8 cellular contexts compared by ENCODE assay signal in the genomic region with DNA sequence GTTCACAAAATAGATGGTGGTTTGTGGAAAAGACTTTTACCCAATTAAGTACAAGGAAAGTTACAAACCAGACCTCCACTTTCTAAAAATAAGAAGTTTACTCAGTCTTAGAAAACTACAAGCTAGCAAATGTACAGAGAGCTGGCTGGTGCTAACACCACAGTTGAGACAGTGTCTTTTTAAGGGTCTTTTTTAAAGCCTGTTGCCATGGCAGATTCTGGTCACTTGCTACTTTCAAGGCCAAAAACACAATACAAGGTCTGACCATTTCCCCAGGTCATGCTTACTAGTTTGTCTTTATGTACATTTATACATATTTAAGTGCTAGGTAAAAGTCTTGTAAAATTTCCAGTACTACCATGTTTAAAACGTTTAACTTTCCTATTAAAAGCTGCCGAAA. TPM values are rescaled to one million over a fixed set of nuclear protein-coding genes. Genes with fewer than 3 reads are reported as not detected.
DNase-seq lines count a peak whose midpoint lies in the region; ATAC-seq, FAIRE-seq and TF ChIP-seq lines count a peak whose summit lies in the region.

No MANE protein-coding gene starts in this region.

- no peak for TF ChIP-seq CTCF in astrocyte (IDR thresholded peaks at IDR 0.05; ENCODE audit: insufficient read depth, low read depth, low read length)
- no peak for TF ChIP-seq CTCF in lower leg skin (IDR thresholded peaks at IDR 0.05)
- TF ChIP-seq CTCF in tibial nerve (IDR thresholded peaks at IDR 0.05), result no peak

- intact Hi-C loops in activated naive CD4-positive, alpha-beta T cell treated with anti-CD3 and anti-CD28 coated beads for 36 hours (cut with micrococcal nuclease), result no loop called here
- intact Hi-C loops in lower leg skin (cut with DNase I; ENCODE audit: low total_unique reads), result loop anchor here (5.0 to 10.0 kb wide), 3 partner anchors 328 to 761 kb away; no protein-coding TSS in a partner anchor

- WGBS in lower leg skin, 2 donors, result 9 to 14% methylated on average over 2 of the region's 2 CpGs
- 4 to 5% methylated on average over 2 of the region's 2 CpGs for WGBS in tibial nerve, 2 donors

- H3K36me3 ChIP-seq in astrocyte (ENCODE audit: insufficient read depth, low read length) (peaks cover 5% of the 10 kb centered on the region), tibial nerve (peaks cover 0 to 30% (median 0%) of the 10 kb centered on the region in 3 donors)

- H3K9ac ChIP-seq in astrocyte (ENCODE audit: low read length), result peak overlapping the region; percentile 96

- peaks cover 84% of the 10 kb centered on the region for H3K36me3 Mint-ChIP-seq in activated naive CD4-positive, alpha-beta T cell treated with anti-CD3 and anti-CD28 coated beads for 36 hours (ENCODE audit: low read depth)
- peaks cover 10% of the 10 kb centered on the region for H3K36me3 Mint-ChIP-seq in astrocyte (ENCODE audit: low read depth, unreplicated experiment)

- no peak overlapping the region for H2AFZ ChIP-seq in astrocyte (ENCODE audit: low read depth, low read length)

- H3K4me3 Mint-ChIP-seq in activated naive CD4-positive, alpha-beta T cell treated with anti-CD3 and anti-CD28 coated beads for 36 hours, result peak overlapping the region; percentile 100
- peak overlapping the region; percentile 95 for H3K4me3 Mint-ChIP-seq in astrocyte (ENCODE audit: unreplicated experiment)

- no peaks in the 10 kb centered on the region for H3K9me3 ChIP-seq in astrocyte (ENCODE audit: insufficient read depth, low read depth, low read length)
- H3K9me3 ChIP-seq in tibial nerve, result no peaks in the 10 kb centered on the region

- peaks cover 71% of the 10 kb centered on the region for H3K79me2 ChIP-seq in astrocyte (ENCODE audit: insufficient read depth, low read length)

- no peak for ATAC-seq in HG02610 (IDR thresholded peaks at IDR 0.05; ENCODE audit: unreplicated experiment)

- DNase-seq in activated naive CD4-positive, alpha-beta T cell treated with anti-CD3 and anti-CD28 coated beads for 36 hours, result no peak
- no peak for DNase-seq in activated naive CD4-positive, alpha-beta T cell (lab: John Stamatoyannopoulos, UW)
- no peak for DNase-seq in astrocyte (ENCODE audit: low read depth)
- DNase-seq in lower leg skin (ENCODE audit: low spot score in 2 of 2), result no peak
- no peak for DNase-seq in tibial nerve (ENCODE audit: low spot score in 2 of 2)
- DNase-seq in NCI-H446 treated with DMSO at 0.1 percent for 48 hours (lab: John Stamatoyannopoulos, UW), result no peak
- no peak for DNase-seq in nucleus accumbens (lab: John Stamatoyannopoulos, UW)

- CTCF ChIA-PET in activated naive CD4-positive, alpha-beta T cell treated with anti-CD3 and anti-CD28 coated beads for 36 hours (lab: Charles Lee), result interaction anchor here (0.6 to 2.8 kb wide), 6 partner anchors 9 to 346 kb away, joined by 3 to 27 read pairs (median 3); no protein-coding TSS in a partner anchor

- no peaks in the 10 kb centered on the region for H3K9me3 Mint-ChIP-seq in activated naive CD4-positive, alpha-beta T cell treated with anti-CD3 and anti-CD28 coated beads for 36 hours
- H3K9me3 Mint-ChIP-seq in astrocyte (ENCODE audit: unreplicated experiment), result no peaks in the 10 kb centered on the region

- peaks cover 16% of the 10 kb centered on the region for H3K4me1 Mint-ChIP-seq in activated naive CD4-positive, alpha-beta T cell treated with anti-CD3 and anti-CD28 coated beads for 36 hours (ENCODE audit: low read depth)
- H3K4me1 Mint-ChIP-seq in astrocyte (ENCODE audit: low read depth, unreplicated experiment), result peaks cover 26% of the 10 kb centered on the region

- H3K27me3 ChIP-seq in astrocyte (ENCODE audit: insufficient read depth, low read length) (no peaks in the 10 kb centered on the region), tibial nerve (no peaks in the 10 kb centered on the region)

- H3K4me3 ChIP-seq in astrocyte (ENCODE audit: insufficient read depth, low read depth, low read length) (peak overlapping the region; percentile 92), lower leg skin (ENCODE audit: low read depth, poor library complexity, severe bottlenecking) (peak overlapping the region; percentile 100), tibial nerve (peak overlapping the region; percentile 95 to 99 (median 96))

- peak overlapping the region; percentile 99 for H3K27ac Mint-ChIP-seq in activated naive CD4-positive, alpha-beta T cell treated with anti-CD3 and anti-CD28 coated beads for 36 hours
- H3K27ac Mint-ChIP-seq in astrocyte (ENCODE audit: unreplicated experiment), result peak overlapping the region; percentile 94

- H3K27me3 Mint-ChIP-seq in activated naive CD4-positive, alpha-beta T cell treated with anti-CD3 and anti-CD28 coated beads for 36 hours (ENCODE audit: low read depth), result no peaks in the 10 kb centered on the region
- H3K27me3 Mint-ChIP-seq in astrocyte (ENCODE audit: low read depth, unreplicated experiment), result no peaks in the 10 kb centered on the region

- H3K27ac ChIP-seq in astrocyte (ENCODE audit: low read depth, low read length) (peak overlapping the region; percentile 97), tibial nerve (peak overlapping the region; percentile 99 to 100 (median 100))

- peaks cover 17% of the 10 kb centered on the region for H3K4me1 ChIP-seq in astrocyte (ENCODE audit: insufficient read depth, low read length)
- peaks cover 0 to 34% (median 3%) of the 10 kb centered on the region in 4 donors for H3K4me1 ChIP-seq in tibial nerve

- TF ChIP-seq POLR2A in lower leg skin (IDR thresholded peaks at IDR 0.05) (no peak), tibial nerve (IDR thresholded peaks at IDR 0.05) (no peak)

- no peak for FAIRE-seq in astrocyte (lab: Jason Lieb, UNC)

- no peak for TF ChIP-seq EP300 in tibial nerve (IDR thresholded peaks at IDR 0.05)

- peaks cover 53% of the 10 kb centered on the region for H4K20me1 ChIP-seq in astrocyte (ENCODE audit: insufficient read depth, low read length)

- peak overlapping the region; percentile 87 for H3K4me2 ChIP-seq in astrocyte (ENCODE audit: low read length)

RNA-seq across cellular contexts. Expression of gene BTG1, which starts 2.4 kb away (rescaled TPM):
- 100 to 1,000 TPM; 218 to 223 TPM for total RNA-seq in activated naive CD4-positive, alpha-beta T cell treated with anti-CD3 and anti-CD28 coated beads for 36 hours
- total RNA-seq in astrocyte, result 56.5 and 63.7 TPM in 2 replicates
- total RNA-seq in lower leg skin, result 100 to 1,000 TPM; 113 to 250 (median 182) TPM
- total RNA-seq in tibial nerve, result 10 to 100 TPM; 40.0 to 54.0 (median 47.8) TPM
